Comparison of ENCODE assay signal across 1 cellular context in the genomic region with DNA sequence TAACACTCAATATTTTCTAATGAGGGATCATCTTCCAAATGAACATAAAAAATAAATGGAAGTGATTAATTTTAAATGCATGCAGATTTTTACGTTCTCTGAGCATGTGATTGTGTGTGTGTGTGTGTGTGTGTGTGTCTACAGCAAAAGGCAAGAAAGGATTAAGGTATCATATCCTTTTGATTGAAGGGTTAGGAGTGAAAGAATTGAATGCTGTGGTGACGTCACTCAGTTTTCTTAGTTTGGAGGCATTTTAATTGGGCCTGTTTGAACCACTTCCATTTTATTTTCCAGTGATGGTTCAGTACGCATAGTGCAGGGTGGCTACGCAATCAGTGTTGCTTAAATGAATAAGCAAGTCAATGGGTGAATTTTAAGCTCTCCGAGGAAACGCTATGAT.
TF ChIP-seq lines count a peak whose summit lies in the region.

No MANE protein-coding gene starts in this region.

TF ChIP-seq in GM23338, 12 proteins besides CTCF, POLR2A, EP300 and RAD21 (continued from another document):
- TF ChIP-seq, protein P1, sequence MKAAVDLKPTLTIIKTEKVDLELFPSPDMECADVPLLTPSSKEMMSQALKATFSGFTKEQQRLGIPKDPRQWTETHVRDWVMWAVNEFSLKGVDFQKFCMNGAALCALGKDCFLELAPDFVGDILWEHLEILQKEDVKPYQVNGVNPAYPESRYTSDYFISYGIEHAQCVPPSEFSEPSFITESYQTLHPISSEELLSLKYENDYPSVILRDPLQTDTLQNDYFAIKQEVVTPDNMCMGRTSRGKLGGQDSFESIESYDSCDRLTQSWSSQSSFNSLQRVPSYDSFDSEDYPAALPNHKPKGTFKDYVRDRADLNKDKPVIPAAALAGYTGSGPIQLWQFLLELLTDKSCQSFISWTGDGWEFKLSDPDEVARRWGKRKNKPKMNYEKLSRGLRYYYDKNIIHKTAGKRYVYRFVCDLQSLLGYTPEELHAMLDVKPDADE (IDR thresholded peaks at IDR 0.05) = no peak
- TF ChIP-seq EZH2 (IDR thresholded peaks at IDR 0.05; ENCODE audit: low read depth, unreplicated experiment) = no peak
- no peak for TF ChIP-seq NANOG (IDR thresholded peaks at IDR 0.05; ENCODE audit: borderline replicate concordance)
- TF ChIP-seq ZNF114 (CRISPR knock-in tag; IDR thresholded peaks at IDR 0.05) = no peak
- TF ChIP-seq, protein P2, sequence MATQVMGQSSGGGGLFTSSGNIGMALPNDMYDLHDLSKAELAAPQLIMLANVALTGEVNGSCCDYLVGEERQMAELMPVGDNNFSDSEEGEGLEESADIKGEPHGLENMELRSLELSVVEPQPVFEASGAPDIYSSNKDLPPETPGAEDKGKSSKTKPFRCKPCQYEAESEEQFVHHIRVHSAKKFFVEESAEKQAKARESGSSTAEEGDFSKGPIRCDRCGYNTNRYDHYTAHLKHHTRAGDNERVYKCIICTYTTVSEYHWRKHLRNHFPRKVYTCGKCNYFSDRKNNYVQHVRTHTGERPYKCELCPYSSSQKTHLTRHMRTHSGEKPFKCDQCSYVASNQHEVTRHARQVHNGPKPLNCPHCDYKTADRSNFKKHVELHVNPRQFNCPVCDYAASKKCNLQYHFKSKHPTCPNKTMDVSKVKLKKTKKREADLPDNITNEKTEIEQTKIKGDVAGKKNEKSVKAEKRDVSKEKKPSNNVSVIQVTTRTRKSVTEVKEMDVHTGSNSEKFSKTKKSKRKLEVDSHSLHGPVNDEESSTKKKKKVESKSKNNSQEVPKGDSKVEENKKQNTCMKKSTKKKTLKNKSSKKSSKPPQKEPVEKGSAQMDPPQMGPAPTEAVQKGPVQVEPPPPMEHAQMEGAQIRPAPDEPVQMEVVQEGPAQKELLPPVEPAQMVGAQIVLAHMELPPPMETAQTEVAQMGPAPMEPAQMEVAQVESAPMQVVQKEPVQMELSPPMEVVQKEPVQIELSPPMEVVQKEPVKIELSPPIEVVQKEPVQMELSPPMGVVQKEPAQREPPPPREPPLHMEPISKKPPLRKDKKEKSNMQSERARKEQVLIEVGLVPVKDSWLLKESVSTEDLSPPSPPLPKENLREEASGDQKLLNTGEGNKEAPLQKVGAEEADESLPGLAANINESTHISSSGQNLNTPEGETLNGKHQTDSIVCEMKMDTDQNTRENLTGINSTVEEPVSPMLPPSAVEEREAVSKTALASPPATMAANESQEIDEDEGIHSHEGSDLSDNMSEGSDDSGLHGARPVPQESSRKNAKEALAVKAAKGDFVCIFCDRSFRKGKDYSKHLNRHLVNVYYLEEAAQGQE (IDR thresholded peaks at IDR 0.05; ENCODE audit: unreplicated experiment) = no peak
- TF ChIP-seq ZNF331 (CRISPR knock-in tag; IDR thresholded peaks at IDR 0.05; ENCODE audit: low read depth) = no peak
